In the genomic region with DNA sequence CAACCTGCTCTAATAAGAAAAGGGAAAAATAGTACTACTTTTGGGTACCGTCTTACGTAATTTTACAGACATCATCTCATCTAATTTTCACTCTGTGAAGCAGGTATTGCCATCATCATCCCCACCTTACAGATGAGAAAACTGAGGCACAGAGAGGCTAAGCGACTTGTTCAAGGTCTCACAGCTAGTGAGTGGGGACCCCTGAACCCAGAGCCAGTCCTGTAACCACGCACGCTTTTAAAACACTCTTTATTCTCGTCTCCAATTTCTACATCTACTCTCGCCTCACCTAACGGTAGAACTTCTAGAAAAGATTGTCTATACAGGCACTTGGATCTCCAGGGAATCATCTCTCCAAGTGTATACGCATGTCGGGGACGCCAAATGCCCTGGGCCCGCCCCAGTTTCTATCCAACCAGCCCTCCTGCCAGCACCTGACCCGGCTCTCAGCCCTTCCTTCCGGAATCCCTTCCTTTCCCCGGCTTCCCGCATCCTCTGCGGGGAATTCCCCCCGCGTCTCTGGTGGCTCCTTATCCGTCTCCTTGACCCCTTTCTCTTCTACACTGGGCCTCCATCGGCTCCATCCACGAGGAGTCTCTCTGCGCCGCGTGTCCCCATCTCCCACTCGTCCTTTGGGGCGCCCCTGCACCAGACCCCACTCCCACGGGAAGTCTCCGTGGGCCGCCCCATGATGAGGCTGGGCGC, we compare ENCODE assay signal across 8 cellular contexts. TPM values are rescaled to one million over a fixed set of nuclear protein-coding genes. Genes with fewer than 3 reads are reported as not detected.
A peak's percentile ranks its signal among the peaks of the same experiment; 100 is the strongest.
DNase-seq lines count a peak whose midpoint lies in the region; ATAC-seq, FAIRE-seq and TF ChIP-seq lines count a peak whose summit lies in the region.

No MANE protein-coding gene starts in this region.

- intact Hi-C loops in Panc1 (cut with micrococcal nuclease; ENCODE audit: unreplicated experiment), result loop anchor here (5.0 kb wide), 1 partner anchor 51 kb away; the partner anchor contains the start of gene PHF19
- intact Hi-C loops in dendritic cell treated with granulocyte-macrophage colony-stimulating factor and Interleukin-4, amounts not matched to agents 40 ng/mL and 50 ng/mL, for 4 days (cut with micrococcal nuclease), result loop anchor here (2.0 kb wide), 1 partner anchor 51 kb away; the partner anchor contains the start of gene PHF19

- peaks cover 11% of the 10 kb centered on the region; the same call in 1 of the 2 replicates for H3K4me1 ChIP-seq in Panc1 (ENCODE audit: control insufficient read depth, insufficient read depth, low read length)
- H3K4me1 ChIP-seq in mesenchymal stem cell (ENCODE audit: control insufficient read depth, insufficient read depth, low read depth, low read length), result peaks cover 30% of the 10 kb centered on the region
- peaks cover 0 to 59% (median 39%) of the 10 kb centered on the region in 4 donors for H3K4me1 ChIP-seq in tibial nerve

- peak overlapping the region; percentile 83 for H2BK15ac ChIP-seq in mesenchymal stem cell (ENCODE audit: low read depth, poor library complexity, severe bottlenecking)

- peak overlapping the region in 1 of 2 experiments; percentile 62 for H3K23ac ChIP-seq in mesenchymal stem cell (ENCODE audit: low read length in 2 of 2)

- peak overlapping the region in 1 of 2 experiments; percentile 33 for H3K14ac ChIP-seq in mesenchymal stem cell (ENCODE audit: low read length in 2 of 2)

- peak overlapping the region; percentile 16 for H2AFZ ChIP-seq in mesenchymal stem cell (ENCODE audit: low read depth, low read length)

- TF ChIP-seq POLR2A in GM12892 (IDR thresholded peaks at IDR 0.05; ENCODE audit: low read depth, low read length) (peak; percentile 53; the same call in 1 of the 2 replicates), tibial nerve (IDR thresholded peaks at IDR 0.05) (no peak), erythroblast (IDR thresholded peaks at IDR 0.05; ENCODE audit: low read length) (no peak)

- peak overlapping the region; percentile 88 to 90 for H3K4ac ChIP-seq in mesenchymal stem cell (ENCODE audit: low read depth in 1 of 2, low read length in 2 of 2)

- H3K27me3 Mint-ChIP-seq in dendritic cell treated with granulocyte-macrophage colony-stimulating factor and Interleukin-4, amounts not matched to agents 40 ng/mL and 50 ng/mL, for 4 days, result no peaks in the 10 kb centered on the region

- CTCF ChIA-PET in Panc1 (lab: Charles Lee), result no interaction called here

- peaks cover 3% of the 10 kb centered on the region for H3K79me1 ChIP-seq in mesenchymal stem cell (replicated peaks; ENCODE audit: low read length, poor library complexity, severe bottlenecking)

- TF ChIP-seq CTCF in Panc1 (IDR thresholded peaks at IDR 0.05) (no peak), tibial nerve (IDR thresholded peaks at IDR 0.05) (no peak)

- peak overlapping the region; percentile 80 for H3K9ac ChIP-seq in mesenchymal stem cell (ENCODE audit: low read length)

- BruUV-seq in Panc1 (replicated peaks; lab: Mats Ljungman, UMichigan), result no TSS peak

- peak overlapping the region; percentile 96 for H4K91ac ChIP-seq in mesenchymal stem cell (ENCODE audit: low read length)

- peak; percentile 21 for FAIRE-seq in GM12892 (lab: Jason Lieb, UNC)

- peak overlapping the region; percentile 18 to 59 for H2BK12ac ChIP-seq in mesenchymal stem cell (ENCODE audit: low read length in 2 of 2)

- H2AK5ac ChIP-seq in mesenchymal stem cell (ENCODE audit: low read length, severe bottlenecking), result no peak overlapping the region

- peak overlapping the region; percentile 95 for H3K4me2 ChIP-seq in mesenchymal stem cell (ENCODE audit: low read length, poor library complexity, severe bottlenecking)

- H3K4me1 Mint-ChIP-seq in dendritic cell treated with granulocyte-macrophage colony-stimulating factor and Interleukin-4, amounts not matched to agents 40 ng/mL and 50 ng/mL, for 4 days (ENCODE audit: low read depth), result peaks cover 80% of the 10 kb centered on the region

- H3K27ac Mint-ChIP-seq in dendritic cell treated with granulocyte-macrophage colony-stimulating factor and Interleukin-4, amounts not matched to agents 40 ng/mL and 50 ng/mL, for 4 days, result peak overlapping the region; percentile 77

- in situ Hi-C loops in Panc1 (cut with HindIII; ENCODE audit: low pct_unique_long_range_greater_than_20kb, low sequenced_read_pairs), result no loop called here

- H2BK120ac ChIP-seq in mesenchymal stem cell (ENCODE audit: low read depth, low read length), result peak overlapping the region; percentile 93

- peak overlapping the region; percentile 85 to 88 for H3K18ac ChIP-seq in mesenchymal stem cell (ENCODE audit: low read depth in 1 of 2, low read length in 2 of 2)

- H3K4me3 Mint-ChIP-seq in dendritic cell treated with granulocyte-macrophage colony-stimulating factor and Interleukin-4, amounts not matched to agents 40 ng/mL and 50 ng/mL, for 4 days, result peak overlapping the region; percentile 75

- POLR2A ChIA-PET in Panc1 (lab: Charles Lee), result no interaction called here

- H3K27me3 ChIP-seq in Panc1 (ENCODE audit: control insufficient read depth, insufficient read depth, low read length) (no peaks in the 10 kb centered on the region), mesenchymal stem cell (ENCODE audit: control insufficient read depth in 1 of 2, insufficient read depth in 1 of 2, low read length in 2 of 2) (no peaks in the 10 kb centered on the region), tibial nerve (no peaks in the 10 kb centered on the region)

- H2BK5ac ChIP-seq in mesenchymal stem cell (ENCODE audit: low read depth, low read length, poor library complexity, severe bottlenecking), result no peak overlapping the region

- peaks cover 19% of the 10 kb centered on the region for H3K36me3 Mint-ChIP-seq in dendritic cell treated with granulocyte-macrophage colony-stimulating factor and Interleukin-4, amounts not matched to agents 40 ng/mL and 50 ng/mL, for 4 days (ENCODE audit: low read depth)

- peak overlapping the region; percentile 100 for H4K8ac ChIP-seq in mesenchymal stem cell (ENCODE audit: low read length)

- TF ChIP-seq EP300 in tibial nerve (IDR thresholded peaks at IDR 0.05), result no peak

- H3K27ac ChIP-seq in Panc1 (ENCODE audit: low read length) (peak overlapping the region; percentile 79), mesenchymal stem cell (ENCODE audit: low read length, poor library complexity, severe bottlenecking) (no peak overlapping the region), tibial nerve (peak overlapping the region; percentile 75 to 97 (median 95))

- WGBS in mesenchymal stem cell, result 35% methylated on average over 31 of the region's 31 CpGs
- 20 to 26% methylated on average over 28 to 31 of the region's 31 CpGs for WGBS in tibial nerve, 2 donors

- DNase-seq in GM12892 (ENCODE audit: insufficient read length) (no peak), Panc1 (ENCODE audit: low read depth, low spot score) (no peak), mesenchymal stem cell (peak; percentile 65), tibial nerve (ENCODE audit: low spot score in 2 of 2) (peak in 1 of 2 donors; percentile 39), NCI-H2196 (lab: John Stamatoyannopoulos, UW; ENCODE audit: unreplicated experiment) (no peak), erythroblast (lab: John Stamatoyannopoulos, UW) (no peak), NCI-H748 (lab: John Stamatoyannopoulos, UW; ENCODE audit: unreplicated experiment) (no peak)

- no peaks in the 10 kb centered on the region for H3K9me3 Mint-ChIP-seq in dendritic cell treated with granulocyte-macrophage colony-stimulating factor and Interleukin-4, amounts not matched to agents 40 ng/mL and 50 ng/mL, for 4 days

- H3K4me3 ChIP-seq in Panc1 (ENCODE audit: low read depth in 2 of 2, low read length in 2 of 2) (peak overlapping the region; percentile 55 to 59), mesenchymal stem cell (ENCODE audit: insufficient read depth in 1 of 2, low read depth in 1 of 2, low read length in 2 of 2) (peak overlapping the region; percentile 65 to 77), tibial nerve (peak overlapping the region; percentile 54 to 84 (median 66))

- H3K36me3 ChIP-seq in Panc1 (ENCODE audit: control insufficient read depth, insufficient read depth, low read length) (no peaks in the 10 kb centered on the region), mesenchymal stem cell (ENCODE audit: control insufficient read depth in 1 of 2, insufficient read depth in 2 of 2, low read depth in 1 of 2, low read length in 2 of 2) (no peaks in the 10 kb centered on the region), tibial nerve (no peaks in the 10 kb centered on the region)

- H3K9me3 ChIP-seq in Panc1 (ENCODE audit: control insufficient read depth, insufficient read depth, low read depth, low read length), result no peaks in the 10 kb centered on the region
- H3K9me3 ChIP-seq in mesenchymal stem cell (ENCODE audit: control insufficient read depth, low read length), result no peaks in the 10 kb centered on the region
- no peaks in the 10 kb centered on the region for H3K9me3 ChIP-seq in tibial nerve

- ATAC-seq in Panc1, result peak; percentile 47

RNA-seq across cellular contexts. Expression of gene TRAF1, which starts 1.6 kb away (rescaled TPM):
- 116 TPM for polyA plus RNA-seq in GM12892 (2012; ENCODE audit: missing spikeins)
- total RNA-seq in Panc1 (2021; ENCODE audit: unreplicated experiment) (4.7 TPM), tibial nerve (10 to 100 TPM; 12.3 to 21.0 (median 19.8) TPM)
- 3.7 TPM for polyA plus RNA-seq in Panc1 (2012; ENCODE audit: insufficient read length)
- polyA plus RNA-seq in mesenchymal stem cell (2013, experiment 1 of 2), result 0.65 TPM
- polyA plus RNA-seq in mesenchymal stem cell (2013, experiment 2 of 2), result 0.68 TPM

RNA-seq across cellular contexts. Expression of gene PHF19, which starts 51.2 kb away (rescaled TPM):
- 70.4 TPM for polyA plus RNA-seq in GM12892 (2012; ENCODE audit: missing spikeins)
- total RNA-seq in Panc1 (2021; ENCODE audit: unreplicated experiment) (91.1 TPM), tibial nerve (10 to 100 TPM; 31.2 to 61.6 (median 44.3) TPM)
- polyA plus RNA-seq in Panc1 (2012; ENCODE audit: insufficient read length), result 56.2 TPM
- 16.7 TPM for polyA plus RNA-seq in mesenchymal stem cell (2013, experiment 1 of 2)
- polyA plus RNA-seq in mesenchymal stem cell (2013, experiment 2 of 2), result 15.1 TPM
